Comparison of ENCODE assay signal across 32 cellular contexts in the genomic region with DNA sequence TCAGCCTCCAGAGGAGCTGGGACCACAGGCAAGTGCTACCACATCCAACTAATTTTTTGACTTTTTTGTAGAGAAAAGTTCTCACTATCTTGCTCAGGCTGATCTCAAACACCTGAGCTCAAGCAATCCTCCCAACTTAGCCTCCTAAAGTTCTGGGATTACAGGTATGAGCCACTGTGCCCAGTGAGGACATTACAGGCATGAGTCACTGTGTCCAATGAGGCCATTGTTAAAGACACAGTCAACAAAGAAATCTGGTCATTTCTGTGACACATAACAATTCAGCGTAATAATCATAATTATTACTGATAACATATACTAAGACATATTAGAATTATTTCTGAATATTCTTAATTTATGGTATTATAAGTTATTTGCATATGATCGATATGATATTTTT.
"Had no signal": no experiment of that assay in that cellular context is flagged by ENCODE, and none has a peak within 500 bp of the region (broad histone marks: within the 10 kb centered on the region; RNA-seq: fewer than 3 reads in every experiment).

No MANE protein-coding gene starts in this region.

- ATAC-seq: activated naive CD4-positive, alpha-beta T cell treated with anti-CD3 and anti-CD28 coated beads, Interleukin-2, amount 50 U/mL, for 72 hours; activated naive CD8-positive, alpha-beta T cell treated with anti-CD3 and anti-CD28 coated beads, Interleukin-2, amount 50 U/mL, for 24 hours; activated T-cell treated with anti-CD3 and anti-CD28 coated beads, Interleukin-2, amount 50 U/mL, for 4 hours; activated T-cell treated with anti-CD3 and anti-CD28 coated beads, Interleukin-2, amount 50 U/mL, for 72 hours; activated T-helper 17 cell treated with anti-CD3 and anti-CD28 coated beads, Interleukin-2, amount 50 U/mL, for 72 hours had no signal

- H3K27me3 ChIP-seq: adrenal gland, ascending aorta, brain microvascular endothelial cell, breast epithelium, cardiac muscle cell had no signal

- DNase-seq: activated effector memory CD4-positive, alpha-beta T cell treated with anti-CD3 and anti-CD28 coated beads, Interleukin-2, amount 50 U/mL, for 16 hours; activated effector memory CD4-positive, alpha-beta T cell treated with Interleukin-2 at 50 U/mL for 16 hours; activated gamma-delta T cell; activated gamma-delta T cell treated with Interleukin-2 at 50 U/mL for 16 hours; activated naive CD4-positive, alpha-beta T cell; activated naive CD4-positive, alpha-beta T cell treated with anti-CD3 and anti-CD28 coated beads for 36 hours; activated naive CD4-positive, alpha-beta T cell treated with anti-CD3 and anti-CD28 coated beads, Interleukin-2, amount 10 ng/mL, durations not matched to agents 7 days and 5 days; activated naive CD4-positive, alpha-beta T cell treated with anti-CD3 and anti-CD28 coated beads, Interleukin-2, amount 50 U/mL, for 16 hours; activated naive CD4-positive, alpha-beta T cell treated with Interleukin-2 at 50 U/mL for 16 hours; activated naive CD8-positive, alpha-beta T cell treated with anti-CD3 and anti-CD28 coated beads for 36 hours; activated naive CD8-positive, alpha-beta T cell treated with anti-CD3 and anti-CD28 coated beads, Interleukin-2, amount 10 ng/mL, durations not matched to agents 7 days and 5 days; activated naive CD8-positive, alpha-beta T cell treated with anti-CD3 and anti-CD28 coated beads, Interleukin-2, amount 50 U/mL, for 24 hours; activated T-cell treated with anti-CD3 and anti-CD28 coated beads, Interleukin-2, amount 50 U/mL, for 1 hour; activated T-cell treated with anti-CD3 and anti-CD28 coated beads, Interleukin-2, amount 50 U/mL, for 24 hours; activated T-cell treated with anti-CD3 and anti-CD28 coated beads, Interleukin-2, amount 50 U/mL, for 4 hours; activated T-cell treated with anti-CD3 and anti-CD28 coated beads, Interleukin-2, amount 50 U/mL, for 48 hours; activated T-cell treated with anti-CD3 and anti-CD28 coated beads, Interleukin-2, amount 50 U/mL, for 72 hours; adrenal gland; amniotic stem cell; amygdala; anterior cingulate cortex; aorta; brain microvascular endothelial cell; caudate nucleus; central memory CD4-positive, alpha-beta T cell; cerebellar nuclear complex had no signal

- FAIRE-seq: bronchial epithelial cell had no signal

- H3K27ac ChIP-seq: adrenal gland, ascending aorta, brain microvascular endothelial cell, breast epithelium, cardiac muscle cell had no signal

- H3K9me3 ChIP-seq: adrenal gland, ascending aorta, breast epithelium had no signal

- H3K4me1 ChIP-seq: adrenal gland, ascending aorta, breast epithelium had no signal

- H3K36me3 ChIP-seq: adrenal gland, ascending aorta, brain microvascular endothelial cell, breast epithelium, cardiac muscle cell had no signal

- H3K4me3 ChIP-seq: adrenal gland, ascending aorta, breast epithelium, cardiac muscle cell had no signal
